ENCODE assay signal across 1 cellular context in genomic region chr5:56977822-56978221, GRCh38.
A peak's percentile ranks its signal among the peaks of the same experiment; 100 is the strongest.
TF ChIP-seq lines count a peak whose summit lies in the region.

No MANE protein-coding gene starts in this region.

TF ChIP-seq in HepG2, 621 proteins besides CTCF, POLR2A, EP300 and RAD21:
- TF ChIP-seq ZNF770 (CRISPR knock-in tag; IDR thresholded peaks at IDR 0.05) (no peak), SKIL (CRISPR knock-in tag; IDR thresholded peaks at IDR 0.05; ENCODE audit: borderline replicate concordance) (no peak), LBX2 (CRISPR knock-in tag; IDR thresholded peaks at IDR 0.05; ENCODE audit: borderline replicate concordance) (no peak), YY1 (IDR thresholded peaks at IDR 0.05; ENCODE audit: insufficient read depth, insufficient replicate concordance, low read depth, low read length) (no peak), ZNF407 (CRISPR knock-in tag; IDR thresholded peaks at IDR 0.05; ENCODE audit: not compliant biosample characterization) (no peak), ZMAT5 (CRISPR knock-in tag; IDR thresholded peaks at IDR 0.05; ENCODE audit: borderline replicate concordance, low read depth) (no peak), ARID5B (CRISPR knock-in tag; IDR thresholded peaks at IDR 0.05) (peak; percentile 19; the same call in 1 of the 2 replicates), HNF4A (CRISPR knock-in tag; IDR thresholded peaks at IDR 0.05) (0 out of 2 replicates have a peak, but pooled peaks have one; percentile 40)
